ENCODE assay signal across 19 cellular contexts in the genomic region with DNA sequence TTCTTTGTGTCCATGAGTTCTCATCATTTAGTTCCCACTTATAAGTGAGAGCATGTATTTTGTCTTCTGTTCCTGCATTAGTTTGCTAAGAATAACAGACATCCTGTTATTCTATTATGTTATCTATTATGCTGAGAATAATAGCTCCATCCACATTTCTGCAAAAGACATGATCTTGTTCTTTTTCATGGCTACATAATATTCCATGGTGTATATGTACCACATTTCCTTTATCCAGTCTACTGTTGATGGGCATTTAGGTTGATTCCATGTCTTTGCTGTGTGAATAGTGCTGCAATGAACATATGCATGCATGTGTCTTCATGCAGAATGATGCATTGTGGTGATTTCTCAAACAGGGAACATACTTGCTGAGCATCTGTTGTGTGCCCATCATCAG. TPM values are rescaled to one million over a fixed set of nuclear protein-coding genes. Genes with fewer than 3 reads are reported as not detected.
A peak's percentile ranks its signal among the peaks of the same experiment; 100 is the strongest.
DNase-seq lines count a peak whose midpoint lies in the region; ATAC-seq and TF ChIP-seq lines count a peak whose summit lies in the region.
"Had no signal": no experiment of that assay in that cellular context is flagged by ENCODE, and none has a peak within 500 bp of the region (broad histone marks: within the 10 kb centered on the region; RNA-seq: fewer than 3 reads in every experiment).

No MANE protein-coding gene starts in this region.

- POLR2A ChIA-PET in HEK293 (lab: Yijun Ruan, JAX), result no interaction called here

- H3K4me3 ChIP-seq in HEK293 (ENCODE audit: low read depth, low read length), result no peak overlapping the region
- H3K4me3 ChIP-seq: GM23248 had no signal

- no peak for DNase-seq in activated naive CD8-positive, alpha-beta T cell treated with anti-CD3 and anti-CD28 coated beads for 36 hours
- DNase-seq in immature natural killer cell (no peak), HPDE6-E6E7 (ENCODE audit: extremely low spot score) (no peak)
- no peak for DNase-seq in central memory CD4-positive, alpha-beta T cell
- DNase-seq: GM23248, HCEC 1CT, NCI-H1105 treated with DMSO at 0.1 percent for 48 hours, NCI-H1930, NCI-H2171, NCI-H446, NCI-H69, SHP77 had no signal

- H3K27me3 Mint-ChIP-seq in activated naive CD8-positive, alpha-beta T cell, result no peaks in the 10 kb centered on the region
- H3K27me3 Mint-ChIP-seq in activated naive CD8-positive, alpha-beta T cell treated with anti-CD3 and anti-CD28 coated beads for 36 hours, result no peaks in the 10 kb centered on the region
- peaks cover 0 to 11% (median 2%) of the 10 kb centered on the region in 3 donors for H3K27me3 Mint-ChIP-seq in immature natural killer cell (ENCODE audit: low read depth in 3 of 3)
- H3K27me3 Mint-ChIP-seq: B cell had no signal

- CTCF ChIA-PET in HEK293 (lab: Yijun Ruan, JAX), result interaction anchor here (1.1 kb wide), 1 partner anchor 159 kb away, joined by 4 read pairs; no protein-coding TSS in a partner anchor

- no peaks in the 10 kb centered on the region for H3K4me1 ChIP-seq in HEK293 (ENCODE audit: control insufficient read depth, insufficient read depth, low read length)

- peak overlapping the region; percentile 89 for H3K27ac Mint-ChIP-seq in activated naive CD8-positive, alpha-beta T cell
- H3K27ac Mint-ChIP-seq in activated naive CD8-positive, alpha-beta T cell treated with anti-CD3 and anti-CD28 coated beads for 36 hours, result no peak overlapping the region
- H3K27ac Mint-ChIP-seq in immature natural killer cell, result peak overlapping the region; percentile 79 to 95 (median 92)
- H3K27ac Mint-ChIP-seq: B cell had no signal

- H3K4me3 Mint-ChIP-seq in activated naive CD8-positive, alpha-beta T cell, result no peak overlapping the region
- no peak overlapping the region for H3K4me3 Mint-ChIP-seq in activated naive CD8-positive, alpha-beta T cell treated with anti-CD3 and anti-CD28 coated beads for 36 hours
- H3K4me3 Mint-ChIP-seq in immature natural killer cell, result peak overlapping the region; percentile 16 to 72 (median 65)
- H3K4me3 Mint-ChIP-seq: B cell had no signal

- peaks cover 90% of the 10 kb centered on the region for H3K4me1 Mint-ChIP-seq in activated naive CD8-positive, alpha-beta T cell (ENCODE audit: low read depth)
- H3K4me1 Mint-ChIP-seq in activated naive CD8-positive, alpha-beta T cell treated with anti-CD3 and anti-CD28 coated beads for 36 hours, result peaks cover 76% of the 10 kb centered on the region
- peaks cover 58 to 96% of the 10 kb centered on the region in 2 donors for H3K4me1 Mint-ChIP-seq in immature natural killer cell

- H3K36me3 Mint-ChIP-seq in activated naive CD8-positive, alpha-beta T cell, result peaks cover 24% of the 10 kb centered on the region
- H3K36me3 Mint-ChIP-seq in activated naive CD8-positive, alpha-beta T cell treated with anti-CD3 and anti-CD28 coated beads for 36 hours, result peaks cover 73% of the 10 kb centered on the region
- peaks cover 9 to 36% (median 10%) of the 10 kb centered on the region in 3 donors for H3K36me3 Mint-ChIP-seq in immature natural killer cell

- no peak overlapping the region for H3K27ac ChIP-seq in HEK293 (ENCODE audit: extremely low read depth, low read depth, low read length)
- H3K27ac ChIP-seq: GM23248 had no signal

- no peaks in the 10 kb centered on the region for H3K9me3 ChIP-seq in HEK293 (ENCODE audit: control insufficient read depth, insufficient read depth, low read depth, low read length)

- no peak for ATAC-seq in GM18502 (IDR thresholded peaks at IDR 0.05; ENCODE audit: poor library complexity, unreplicated experiment)

- peaks cover 4% of the 10 kb centered on the region for H3K9me3 Mint-ChIP-seq in activated naive CD8-positive, alpha-beta T cell (ENCODE audit: low read depth)
- peaks cover 5% of the 10 kb centered on the region for H3K9me3 Mint-ChIP-seq in activated naive CD8-positive, alpha-beta T cell treated with anti-CD3 and anti-CD28 coated beads for 36 hours
- H3K9me3 Mint-ChIP-seq in immature natural killer cell, result no peaks in the 10 kb centered on the region

- TF ChIP-seq CTCF in HEK293 (tag by site-specific recombination; IDR thresholded peaks at IDR 0.05), result no peak

- H3K36me3 ChIP-seq in HEK293 (ENCODE audit: control insufficient read depth in 2 of 2, insufficient read depth in 1 of 2, low read length in 2 of 2), result no peaks in the 10 kb centered on the region

TF ChIP-seq in HEK293, 187 proteins besides CTCF, POLR2A, EP300 and RAD21:
- TF ChIP-seq ZNF146 (tag by site-specific recombination; IDR thresholded peaks at IDR 0.05) (peak; percentile 85), SETDB1 (IDR thresholded peaks at IDR 0.05; ENCODE audit: insufficient read length, low read length) (no peak)

RNA-seq across cellular contexts. Expression of a gene that starts 21.4 kb away (rescaled TPM):
- total RNA-seq in activated naive CD8-positive, alpha-beta T cell treated with anti-CD3 and anti-CD28 coated beads for 36 hours, result 10 to 100 TPM; 27.9 to 32.6 TPM
- polyA plus RNA-seq in immature natural killer cell, result 10 to 100 TPM; 26.7 to 90.9 (median 28.9) TPM
- total RNA-seq: Daoy, LHCN-M2 had no signal
- polyA plus RNA-seq: AG04450, GM23248 had no signal

Comparison
In these comparisons a context has a peak if more than half of its experiments do, and no peak if none do; other contexts are left out.
1. H3K4me3 Mint-ChIP-seq: peak in immature natural killer cell (5 of 5); none in activated naive CD8-positive, alpha-beta T cell (single experiment) and activated naive CD8-positive, alpha-beta T cell treated with anti-CD3 and anti-CD28 coated beads for 36 hours (single experiment).